In genomic region chr12:64895541-64895940, GRCh38 we compare ENCODE assay signal across 21 cellular contexts.
A peak's percentile ranks its signal among the peaks of the same experiment; 100 is the strongest.
DNase-seq lines count a peak whose midpoint lies in the region.
"Had no signal": no experiment of that assay in that cellular context is flagged by ENCODE, and none has a peak within 500 bp of the region (broad histone marks: within the 10 kb centered on the region; RNA-seq: fewer than 3 reads in every experiment).

No MANE protein-coding gene starts in this region.

- H3K4me1 ChIP-seq in mesenchymal stem cell (ENCODE audit: control insufficient read depth, insufficient read depth, low read depth, low read length), result no peaks in the 10 kb centered on the region

- no peak overlapping the region for H2BK120ac ChIP-seq in mesenchymal stem cell (ENCODE audit: low read depth, low read length)

- H3K18ac ChIP-seq in mesenchymal stem cell (ENCODE audit: low read depth in 1 of 2, low read length in 2 of 2), result no peak overlapping the region

- H4K91ac ChIP-seq in mesenchymal stem cell (ENCODE audit: low read length), result no peak overlapping the region

- no peak overlapping the region for H2BK5ac ChIP-seq in mesenchymal stem cell (ENCODE audit: low read depth, low read length, poor library complexity, severe bottlenecking)

- no peak overlapping the region for H4K8ac ChIP-seq in mesenchymal stem cell (ENCODE audit: low read length)

- no peak overlapping the region for H3K4me2 ChIP-seq in mesenchymal stem cell (ENCODE audit: low read length, poor library complexity, severe bottlenecking)

- no peak overlapping the region for H3K14ac ChIP-seq in mesenchymal stem cell (ENCODE audit: low read length in 2 of 2)

- intact Hi-C loops in cardiac septum (cut with DNase I), result no loop called here

- H3K9me3 ChIP-seq in mesenchymal stem cell (ENCODE audit: control insufficient read depth, low read length), result no peaks in the 10 kb centered on the region
- H3K9me3 ChIP-seq: lower lobe of right lung, thoracic aorta had no signal

- H3K9ac ChIP-seq in mesenchymal stem cell (ENCODE audit: low read length), result no peak overlapping the region

- H2BK15ac ChIP-seq in mesenchymal stem cell (ENCODE audit: low read depth, poor library complexity, severe bottlenecking), result no peak overlapping the region

- no peak overlapping the region for H3K4me3 ChIP-seq in mesenchymal stem cell (ENCODE audit: insufficient read depth in 1 of 2, low read depth in 1 of 2, low read length in 2 of 2)
- H3K4me3 ChIP-seq: lower lobe of right lung, thoracic aorta had no signal

- no peak overlapping the region for H2BK12ac ChIP-seq in mesenchymal stem cell (ENCODE audit: low read length in 2 of 2)

- no peak overlapping the region for H3K23ac ChIP-seq in mesenchymal stem cell (ENCODE audit: low read length in 2 of 2)

- DNase-seq in Daoy (ENCODE audit: low read depth), result peak; percentile 52
- peak; percentile 34 for DNase-seq in RKO (ENCODE audit: low spot score)
- peak; percentile 31 for DNase-seq in dermis blood vessel endothelial cell
- DNase-seq in mesenchymal stem cell, result peak; percentile 4
- DNase-seq in NCI-H1436 (lab: John Stamatoyannopoulos, UW), result no peak
- DNase-seq in GOT3 (lab: John Stamatoyannopoulos, UW), result no peak
- DNase-seq in OCI-M1 (lab: John Stamatoyannopoulos, UW), result no peak
- DNase-seq in cardiac septum (ENCODE audit: low spot score), result no peak
- DNase-seq: activated CD4-positive, CD25-positive, alpha-beta regulatory T cell; activated CD8-positive, alpha-beta T cell treated with anti-CD3 and anti-CD28 coated beads for 36 hours; activated naive CD4-positive, alpha-beta T cell treated with anti-CD3 and anti-CD28 coated beads, Interleukin-2, amount 10 ng/mL, durations not matched to agents 7 days and 5 days; activated T-cell treated with anti-CD3 and anti-CD28 coated beads, Interleukin-2, amount 50 U/mL, for 24 hours; DND-41; islet precursor cell; lower lobe of right lung; NCI-H187; NCI-H2227 treated with DMSO at 0.1 percent for 48 hours; nucleus accumbens; right cardiac atrium; T-helper 2 cell had no signal

- H2AFZ ChIP-seq in mesenchymal stem cell (ENCODE audit: low read depth, low read length), result no peak overlapping the region

- peaks cover 0 to 34% of the 10 kb centered on the region in 2 experiments for H3K27me3 ChIP-seq in mesenchymal stem cell (ENCODE audit: control insufficient read depth in 1 of 2, insufficient read depth in 1 of 2, low read length in 2 of 2)

- WGBS in mesenchymal stem cell, result 72% methylated on average over 5 of the region's 5 CpGs

- no peak overlapping the region for H3K27ac ChIP-seq in mesenchymal stem cell (ENCODE audit: low read length, poor library complexity, severe bottlenecking)
- H3K27ac ChIP-seq: lower lobe of right lung, thoracic aorta had no signal

- H3K79me1 ChIP-seq in mesenchymal stem cell (replicated peaks; ENCODE audit: low read length, poor library complexity, severe bottlenecking), result no peaks in the 10 kb centered on the region

- H2AK5ac ChIP-seq in mesenchymal stem cell (ENCODE audit: low read length, severe bottlenecking), result no peak overlapping the region

- H3K36me3 ChIP-seq in mesenchymal stem cell (ENCODE audit: control insufficient read depth in 1 of 2, insufficient read depth in 2 of 2, low read depth in 1 of 2, low read length in 2 of 2), result no peaks in the 10 kb centered on the region
- H3K36me3 ChIP-seq: lower lobe of right lung, thoracic aorta had no signal

- H3K4ac ChIP-seq in mesenchymal stem cell (ENCODE audit: low read depth in 1 of 2, low read length in 2 of 2), result no peak overlapping the region

Comparison
In these comparisons a context has a peak if more than half of its experiments do, and no peak if none do; other contexts are left out.
1. DNase-seq: peak in Daoy (single experiment), RKO (single experiment), dermis blood vessel endothelial cell (single experiment) and mesenchymal stem cell (single experiment); none in NCI-H1436 (single experiment), GOT3 (single experiment), OCI-M1 (single experiment) and cardiac septum (single experiment).